16 cellular contexts compared by ENCODE assay signal in the genomic region with DNA sequence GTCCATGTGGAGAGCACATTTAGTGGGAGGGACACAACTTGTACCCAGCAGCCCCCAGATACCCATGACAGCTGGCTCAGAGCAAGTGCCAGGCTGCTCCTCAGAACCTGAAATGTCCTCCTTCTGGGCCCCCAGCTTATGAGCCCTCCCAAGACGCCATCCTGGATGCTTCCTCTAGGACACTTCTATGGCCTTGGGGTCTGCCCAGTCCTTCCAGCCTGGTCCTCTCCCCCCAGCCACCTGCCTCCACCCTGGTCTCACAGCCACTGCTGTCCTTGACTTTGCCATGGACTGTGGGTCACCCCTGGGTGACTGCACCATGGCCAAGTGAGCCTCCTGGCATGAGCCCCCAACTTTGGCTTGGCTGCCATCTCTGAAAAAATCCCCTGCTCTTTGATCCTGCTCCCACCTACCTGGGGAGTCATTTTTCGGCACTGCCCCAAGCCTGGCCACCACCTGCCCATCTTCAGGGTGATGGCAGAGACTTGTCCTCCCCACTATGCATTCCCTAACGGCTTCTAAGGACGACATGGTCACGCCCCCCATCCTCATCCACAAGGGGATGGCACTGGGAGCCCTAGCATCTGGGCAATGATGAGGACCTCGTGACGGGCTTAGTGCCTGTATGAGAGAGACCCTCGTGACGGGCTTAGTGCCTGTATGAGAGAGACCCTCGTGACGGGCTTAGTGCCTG.
A peak's percentile ranks its signal among the peaks of the same experiment; 100 is the strongest.
DNase-seq lines count a peak whose midpoint lies in the region; ATAC-seq and TF ChIP-seq lines count a peak whose summit lies in the region.
"Had no signal": no experiment of that assay in that cellular context is flagged by ENCODE, and none has a peak within 500 bp of the region (broad histone marks: within the 10 kb centered on the region; RNA-seq: fewer than 3 reads in every experiment).

No MANE protein-coding gene starts in this region.

- H3K36me3 ChIP-seq in right atrium auricular region (no peaks in the 10 kb centered on the region), Peyer's patch (no peaks in the 10 kb centered on the region)

- H3K27ac Mint-ChIP-seq in memory B cell, result peak overlapping the region; percentile 83
- H3K27ac Mint-ChIP-seq in activated T-helper 17 cell treated with anti-CD3 and anti-CD28 coated beads, Interleukin-2, amount 50 U/mL, for 72 hours, result no peak overlapping the region
- H3K27ac Mint-ChIP-seq: CD4-positive, alpha-beta T cell had no signal

- no peak overlapping the region for H3K4me3 ChIP-seq in right atrium auricular region
- no peak overlapping the region for H3K4me3 ChIP-seq in Peyer's patch

- H3K4me1 ChIP-seq in right atrium auricular region, result no peaks in the 10 kb centered on the region
- no peaks in the 10 kb centered on the region for H3K4me1 ChIP-seq in Peyer's patch

- ATAC-seq in left cardiac atrium (no peak), memory B cell (ENCODE audit: low read depth) (peak; percentile 14), GM18870 (IDR thresholded peaks at IDR 0.05; ENCODE audit: unreplicated experiment) (no peak)
- no peak for ATAC-seq in activated T-helper 17 cell treated with anti-CD3 and anti-CD28 coated beads, Interleukin-2, amount 50 U/mL, for 72 hours (replicated peaks)
- ATAC-seq: HCT116 had no signal

- H3K9me3 ChIP-seq in right atrium auricular region (no peaks in the 10 kb centered on the region), Peyer's patch (no peaks in the 10 kb centered on the region)

- H3K4me3 Mint-ChIP-seq in memory B cell, result no peak overlapping the region
- no peak overlapping the region for H3K4me3 Mint-ChIP-seq in activated T-helper 17 cell treated with anti-CD3 and anti-CD28 coated beads, Interleukin-2, amount 50 U/mL, for 72 hours
- H3K4me3 Mint-ChIP-seq: CD4-positive, alpha-beta T cell; IgD-negative memory B cell had no signal

- no peaks in the 10 kb centered on the region for H3K27me3 ChIP-seq in right atrium auricular region
- H3K27me3 ChIP-seq in Peyer's patch, result no peaks in the 10 kb centered on the region

- intact Hi-C loops in left cardiac atrium (cut with DNase I), result no loop called here

- no peak for TF ChIP-seq POLR2A in Peyer's patch (IDR thresholded peaks at IDR 0.05)

- no peak overlapping the region for H3K27ac ChIP-seq in right atrium auricular region
- no peak overlapping the region for H3K27ac ChIP-seq in Peyer's patch

- H3K36me3 Mint-ChIP-seq in memory B cell, result peaks cover 20% of the 10 kb centered on the region
- no peaks in the 10 kb centered on the region for H3K36me3 Mint-ChIP-seq in activated T-helper 17 cell treated with anti-CD3 and anti-CD28 coated beads, Interleukin-2, amount 50 U/mL, for 72 hours (ENCODE audit: low read depth)
- H3K36me3 Mint-ChIP-seq: IgD-negative memory B cell had no signal

- H3K9me3 Mint-ChIP-seq in memory B cell, result no peaks in the 10 kb centered on the region
- no peaks in the 10 kb centered on the region for H3K9me3 Mint-ChIP-seq in activated T-helper 17 cell treated with anti-CD3 and anti-CD28 coated beads, Interleukin-2, amount 50 U/mL, for 72 hours
- H3K9me3 Mint-ChIP-seq: CD4-positive, alpha-beta T cell; IgD-negative memory B cell had no signal

- peaks cover 17% of the 10 kb centered on the region for H3K4me1 Mint-ChIP-seq in memory B cell
- H3K4me1 Mint-ChIP-seq in activated T-helper 17 cell treated with anti-CD3 and anti-CD28 coated beads, Interleukin-2, amount 50 U/mL, for 72 hours, result no peaks in the 10 kb centered on the region

- DNase-seq in right atrium auricular region (ENCODE audit: low spot score), result peak; percentile 44
- DNase-seq in left cardiac atrium, result no peak
- DNase-seq in Peyer's patch, result peak in 2 of 3 donors; percentile 24 to 35
- no peak for DNase-seq in memory B cell (ENCODE audit: low spot score in 2 of 2)
- DNase-seq in stimulated activated CD4-positive, alpha-beta T cell treated with anti-CD3 and anti-CD28 coated beads, Interleukin-4, amount 100 ng/mL, for 24 hours, result no peak
- no peak for DNase-seq in NCI-H748 (lab: John Stamatoyannopoulos, UW; ENCODE audit: unreplicated experiment)
- DNase-seq: AML-193; Calu3; CD4-positive, alpha-beta T cell; NCI-H1417 treated with DMSO at 0.1 percent for 48 hours; NCI-H2029 treated with DMSO at 0.1 percent for 48 hours; NCI-H510A treated with DMSO at 0.1 percent for 48 hours had no signal

- no peak for TF ChIP-seq CTCF in right atrium auricular region (IDR thresholded peaks at IDR 0.05)
- TF ChIP-seq CTCF in Peyer's patch (IDR thresholded peaks at IDR 0.05), result no peak

- H3K27me3 Mint-ChIP-seq in memory B cell, result no peaks in the 10 kb centered on the region
- H3K27me3 Mint-ChIP-seq in activated T-helper 17 cell treated with anti-CD3 and anti-CD28 coated beads, Interleukin-2, amount 50 U/mL, for 72 hours, result no peaks in the 10 kb centered on the region
- H3K27me3 Mint-ChIP-seq: CD4-positive, alpha-beta T cell; IgD-negative memory B cell had no signal

Comparison
In these comparisons a context has a peak if more than half of its experiments do, and no peak if none do; other contexts are left out.
1. DNase-seq: peak in right atrium auricular region (single experiment) and Peyer's patch (2 of 3); none in left cardiac atrium (single experiment), memory B cell (0 of 2), stimulated activated CD4-positive, alpha-beta T cell treated with anti-CD3 and anti-CD28 coated beads, Interleukin-4, amount 100 ng/mL, for 24 hours (single experiment) and NCI-H748 (single experiment).